27 cellular contexts compared by ENCODE assay signal in the genomic region with DNA sequence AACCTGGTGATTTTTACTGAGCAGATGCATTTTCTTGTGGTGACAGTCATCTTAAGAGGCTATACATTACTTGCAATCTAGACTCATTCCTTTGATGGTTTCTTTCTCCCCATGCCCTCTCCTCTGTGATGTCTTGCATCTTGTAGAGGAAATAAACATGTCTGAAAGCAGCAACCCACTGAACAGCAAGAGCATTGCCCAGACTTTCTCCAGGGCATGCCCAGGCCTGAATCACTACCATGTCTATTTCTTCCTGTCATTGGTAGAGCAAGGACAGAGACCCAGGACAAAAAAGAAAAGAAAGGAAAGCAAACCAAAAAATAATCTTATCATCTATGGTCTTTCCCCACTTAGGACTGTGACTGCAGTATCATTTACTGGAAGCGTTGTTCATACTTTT.
DNase-seq lines count a peak whose midpoint lies in the region; ATAC-seq, FAIRE-seq and TF ChIP-seq lines count a peak whose summit lies in the region.
"Had no signal": no experiment of that assay in that cellular context is flagged by ENCODE, and none has a peak within 500 bp of the region (broad histone marks: within the 10 kb centered on the region; RNA-seq: fewer than 3 reads in every experiment).

No MANE protein-coding gene starts in this region.

- no peaks in the 10 kb centered on the region for H3K9me3 Mint-ChIP-seq in MCF 10A (ENCODE audit: unreplicated experiment)
- no peaks in the 10 kb centered on the region for H3K9me3 Mint-ChIP-seq in activated naive CD8-positive, alpha-beta T cell treated with anti-CD3 and anti-CD28 coated beads for 36 hours
- H3K9me3 Mint-ChIP-seq: CD4-positive, CD25-positive, alpha-beta regulatory T cell; CD8-positive, alpha-beta memory T cell had no signal

- H3K4me3 ChIP-seq in mammary epithelial cell (replicated peaks in 1 of 3; ENCODE audit: insufficient read depth in 1 of 3, low read depth in 2 of 3, low read length in 3 of 3) = no peak overlapping the region
- no peak overlapping the region for H3K4me3 ChIP-seq in bronchial epithelial cell (ENCODE audit: low read depth, low read length)
- peak overlapping the region; percentile 4 for H3K4me3 ChIP-seq in mononuclear cell (ENCODE audit: low read length)
- H3K4me3 ChIP-seq: BLaER1, GM12878 had no signal

- no peak overlapping the region for H3K4me3 Mint-ChIP-seq in MCF 10A (ENCODE audit: unreplicated experiment)
- H3K4me3 Mint-ChIP-seq in activated naive CD8-positive, alpha-beta T cell treated with anti-CD3 and anti-CD28 coated beads for 36 hours = no peak overlapping the region
- H3K4me3 Mint-ChIP-seq: CD14-positive monocyte; CD4-positive, alpha-beta memory T cell; CD4-positive, CD25-positive, alpha-beta regulatory T cell; CD8-positive, alpha-beta memory T cell had no signal

- POLR2A ChIA-PET in MCF 10A (lab: Yijun Ruan, JAX) = interaction anchor here (0.6 kb wide), 1 partner anchor 106 kb away, joined by 3 read pairs; no protein-coding TSS in a partner anchor

- H3K27ac Mint-ChIP-seq in MCF 10A (ENCODE audit: low read depth, unreplicated experiment) = no peak overlapping the region
- H3K27ac Mint-ChIP-seq in activated naive CD8-positive, alpha-beta T cell treated with anti-CD3 and anti-CD28 coated beads for 36 hours = no peak overlapping the region
- H3K27ac Mint-ChIP-seq: CD4-positive, alpha-beta memory T cell; CD8-positive, alpha-beta memory T cell had no signal

- peak overlapping the region; percentile 77 for H2AFZ ChIP-seq in mammary epithelial cell (ENCODE audit: low read depth, low read length)

- H3K36me3 Mint-ChIP-seq in MCF 10A (ENCODE audit: insufficient read depth, unreplicated experiment) = no peaks in the 10 kb centered on the region
- H3K36me3 Mint-ChIP-seq in activated naive CD8-positive, alpha-beta T cell treated with anti-CD3 and anti-CD28 coated beads for 36 hours = no peaks in the 10 kb centered on the region
- H3K36me3 Mint-ChIP-seq: CD4-positive, alpha-beta memory T cell; CD4-positive, CD25-positive, alpha-beta regulatory T cell; CD8-positive, alpha-beta memory T cell had no signal

- H3K36me3 ChIP-seq in mammary epithelial cell (ENCODE audit: insufficient read depth, low read length) (no peaks in the 10 kb centered on the region), bronchial epithelial cell (ENCODE audit: control insufficient read depth, insufficient read depth, low read length) (no peaks in the 10 kb centered on the region)
- H3K36me3 ChIP-seq: BE2C, BLaER1 had no signal

- CTCF ChIA-PET in mammary epithelial cell (lab: Charles Lee; ENCODE audit: low non-redundant PET) (no interaction called here), MCF 10A (lab: Yijun Ruan, JAX) (interaction anchor here (0.7 to 1.9 kb wide), 2 partner anchors 32 to 580 kb away, joined by 3 to 6 read pairs; no protein-coding TSS in a partner anchor)

- H3K79me2 ChIP-seq in mammary epithelial cell (ENCODE audit: insufficient read depth, low read length) = no peaks in the 10 kb centered on the region

- dilution Hi-C loops in mammary epithelial cell (cut with HindIII; ENCODE audit: low sequenced_read_pairs) = no loop called here

- H3K4me1 ChIP-seq in mammary epithelial cell (ENCODE audit: insufficient read depth, low read length) (peaks cover 34% of the 10 kb centered on the region), mononuclear cell (ENCODE audit: insufficient read depth, low read length) (peaks cover 9% of the 10 kb centered on the region)
- H3K4me1 ChIP-seq: BE2C, BLaER1 had no signal

- no peaks in the 10 kb centered on the region for H3K27me3 ChIP-seq in mammary epithelial cell (ENCODE audit: insufficient read depth, low read length)
- H3K27me3 ChIP-seq in bronchial epithelial cell (ENCODE audit: control insufficient read depth, insufficient read depth, low read length) = peaks cover 3% of the 10 kb centered on the region
- peaks cover 35% of the 10 kb centered on the region for H3K27me3 ChIP-seq in mononuclear cell (ENCODE audit: insufficient read depth, low read length)

- no peak overlapping the region for H3K27ac ChIP-seq in mammary epithelial cell (ENCODE audit: insufficient read depth, low read depth, low read length)
- H3K27ac ChIP-seq: BLaER1 had no signal

- no peaks in the 10 kb centered on the region for H4K20me1 ChIP-seq in mammary epithelial cell (ENCODE audit: insufficient read depth, low read length)
- H4K20me1 ChIP-seq: BLaER1 had no signal

- BruUV-seq in mammary epithelial cell (replicated peaks; lab: Mats Ljungman, UMichigan) (no TSS peak), MCF 10A (replicated peaks; lab: Mats Ljungman, UMichigan) (no TSS peak)

- no peak overlapping the region for H3K9ac ChIP-seq in mammary epithelial cell (ENCODE audit: insufficient read depth, low read length)
- H3K9ac ChIP-seq: BLaER1 had no signal

- DNase-seq in mammary epithelial cell (peak; percentile 40), MCF 10A (ENCODE audit: unreplicated experiment) (no peak), bronchial epithelial cell (ENCODE audit: low read depth) (peak; percentile 55)
- DNase-seq in activated naive CD8-positive, alpha-beta T cell treated with anti-CD3 and anti-CD28 coated beads for 36 hours = no peak
- DNase-seq: 8988T; ACHN; BE2C; C1 segment of cervical spinal cord; CD4-positive, alpha-beta memory T cell; CD4-positive, CD25-positive, alpha-beta regulatory T cell; CD8-positive, alpha-beta memory T cell; COR-L47; DMS 273 treated with DMSO at 0.1 percent for 48 hours; DMS153; DMS53; DMS79; DND-41; EL; GDM1 had no signal

- in situ Hi-C loops in mammary epithelial cell (cut with MboI; ENCODE audit: low sequenced_read_pairs in 2 of 2) = no loop called here

- peaks cover 22% of the 10 kb centered on the region for H3K4me1 Mint-ChIP-seq in MCF 10A (ENCODE audit: insufficient read depth, unreplicated experiment)
- peaks cover 5% of the 10 kb centered on the region for H3K4me1 Mint-ChIP-seq in activated naive CD8-positive, alpha-beta T cell treated with anti-CD3 and anti-CD28 coated beads for 36 hours

- no peak for TF ChIP-seq CTCF in mammary epithelial cell (conservative IDR thresholded peaks at IDR 0.05 in 1 of 2, IDR thresholded peaks at IDR 0.05 in 1 of 2; ENCODE audit: extremely low read depth in 1 of 2, insufficient read depth in 1 of 2, low read depth in 1 of 2, low read length in 2 of 2)
- no peak for TF ChIP-seq CTCF in MCF 10A (IDR thresholded peaks at IDR 0.05; ENCODE audit: unreplicated experiment)
- TF ChIP-seq CTCF in bronchial epithelial cell (IDR thresholded peaks at IDR 0.05; ENCODE audit: insufficient read depth, low read length, severe bottlenecking) = no peak

- peak overlapping the region; percentile 46 for H3K4me2 ChIP-seq in mammary epithelial cell (ENCODE audit: insufficient read depth, low read depth, low read length)
- H3K4me2 ChIP-seq: BLaER1 had no signal

- WGBS in mammary epithelial cell (ENCODE audit: low coverage, missing lambda C conversion rate) = 100% methylated on average over 1 of the region's 1 CpG

- H3K9me3 ChIP-seq in mammary epithelial cell (replicated peaks; ENCODE audit: insufficient read depth, low read length) (no peaks in the 10 kb centered on the region), mononuclear cell (ENCODE audit: low read depth, low read length) (no peaks in the 10 kb centered on the region)
- H3K9me3 ChIP-seq: BE2C had no signal

- intact Hi-C loops in mammary epithelial cell (cut with micrococcal nuclease) = no loop called here
- intact Hi-C loops in MCF 10A (cut with micrococcal nuclease) = no loop called here

- no peak for FAIRE-seq in bronchial epithelial cell (lab: Jason Lieb, UNC)
- FAIRE-seq: A204.1, GM12878, GM12892, GM18507 had no signal

- ATAC-seq in GM19351 (IDR thresholded peaks at IDR 0.05; ENCODE audit: unreplicated experiment) = no peak
- ATAC-seq: GM12878 had no signal

- no peaks in the 10 kb centered on the region for H3K27me3 Mint-ChIP-seq in MCF 10A (ENCODE audit: insufficient read depth, unreplicated experiment)
- H3K27me3 Mint-ChIP-seq in activated naive CD8-positive, alpha-beta T cell treated with anti-CD3 and anti-CD28 coated beads for 36 hours = peaks cover 40% of the 10 kb centered on the region

Comparison
In these comparisons a context has a peak if more than half of its experiments do, and no peak if none do; other contexts are left out.
1. DNase-seq: peak in mammary epithelial cell (single experiment) and bronchial epithelial cell (single experiment); none in MCF 10A (single experiment) and activated naive CD8-positive, alpha-beta T cell treated with anti-CD3 and anti-CD28 coated beads for 36 hours (single experiment).